Comparison of ENCODE assay signal across 8 cellular contexts in genomic region chr17:28662527-28662829, GRCh38. TPM values are rescaled to one million over a fixed set of nuclear protein-coding genes. Genes with fewer than 3 reads are reported as not detected.
A peak's percentile ranks its signal among the peaks of the same experiment; 100 is the strongest.
DNase-seq lines count a peak whose midpoint lies in the region; ATAC-seq and TF ChIP-seq lines count a peak whose summit lies in the region.

No MANE protein-coding gene starts in this region.

- POLR2A ChIA-PET in OCI-LY7 (lab: Charles Lee): interaction anchor here (0.9 to 3.1 kb wide), 8 partner anchors 11 to 58 kb away, joined by 3 to 17 read pairs (median 3); partner anchors contain the start of genes BLTP2, PROCA1 and RPL23A

- H4K20me1 ChIP-seq in OCI-LY7 (ENCODE audit: insufficient read depth, low read length): peaks cover 3% of the 10 kb centered on the region; the same call in 1 of the 2 replicates

- ATAC-seq in left colon: no peak

- peaks cover 22% of the 10 kb centered on the region for H3K4me1 ChIP-seq in OCI-LY7 (ENCODE audit: insufficient read depth, low read length, poor library complexity, severe bottlenecking)
- peaks cover 8% of the 10 kb centered on the region for H3K4me1 ChIP-seq in prostate gland (replicated peaks)

- H3K9me3 ChIP-seq in OCI-LY7 (ENCODE audit: low read length): no peaks in the 10 kb centered on the region; the same call in 1 of the 2 replicates
- H3K9me3 ChIP-seq in prostate gland: no peaks in the 10 kb centered on the region

- H3K9me2 ChIP-seq in OCI-LY7 (ENCODE audit: insufficient read depth, low read length): no peaks in the 10 kb centered on the region

- intact Hi-C loops in OCI-LY7 (cut with micrococcal nuclease; ENCODE audit: unreplicated experiment) (no loop called here), prostate gland (cut with DNase I) (loop anchor here (2.0 to 5.0 kb wide), 2 partner anchors 18 to 50 kb away; partner anchors contain the start of genes BLTP2 and PROCA1), left colon (cut with DNase I, micrococcal nuclease) (no loop called here)

- no peak for TF ChIP-seq POLR2A in prostate gland (IDR thresholded peaks at IDR 0.05)

- H2AFZ ChIP-seq in OCI-LY7 (ENCODE audit: low read length): peak overlapping the region; percentile 85

- H3K27ac ChIP-seq in OCI-LY7 (ENCODE audit: low read depth, low read length, poor library complexity, severe bottlenecking) (peak overlapping the region; percentile 88), epithelial cell of prostate (peak overlapping the region; percentile 92), prostate gland (peak overlapping the region; percentile 98 to 99)

- CTCF ChIA-PET in OCI-LY7 (lab: Charles Lee; ENCODE audit: unreplicated experiment): interaction anchor here (0.6 to 1.9 kb wide), 2 partner anchors 18 to 120 kb away, joined by 3 to 13 read pairs; partner anchors contain the start of gene BLTP2

- H3K4me3 ChIP-seq in GM08714 (ENCODE audit: low read length) (peak overlapping the region; percentile 76), OCI-LY7 (ENCODE audit: low read depth, low read length, poor library complexity, severe bottlenecking) (peak overlapping the region; percentile 95), prostate gland (peak overlapping the region; percentile 78 to 84)

- H3K36me3 ChIP-seq in OCI-LY7 (ENCODE audit: insufficient read depth, low read length) (peaks cover 52% of the 10 kb centered on the region), prostate gland (peaks cover 0 to 6% of the 10 kb centered on the region in 2 donors)

- TSS peak; percentile 70 for BruUV-seq in OCI-LY7 (replicated peaks; lab: Mats Ljungman, UMichigan)

- peaks cover 63% of the 10 kb centered on the region for H3K79me2 ChIP-seq in OCI-LY7 (ENCODE audit: insufficient read depth, low read depth, low read length)

- TF ChIP-seq CTCF in OCI-LY7 (conservative IDR thresholded peaks at IDR 0.05; ENCODE audit: low read length): no peak
- no peak for TF ChIP-seq CTCF in prostate gland (IDR thresholded peaks at IDR 0.05)

- DNase-seq in OCI-LY7 (ENCODE audit: low spot score): no peak
- no peak for DNase-seq in epithelial cell of prostate (ENCODE audit: low read depth, low spot score)
- no peak for DNase-seq in prostate gland (ENCODE audit: low spot score)
- DNase-seq in germinal center (ENCODE audit: low spot score): no peak
- no peak for DNase-seq in left colon
- no peak for DNase-seq in stimulated activated CD4-positive, alpha-beta T cell treated with anti-CD3 and anti-CD28 coated beads, Interleukin-2, amount 100 ng/mL, for 24 hours
- no peak for DNase-seq in HT-29 (ENCODE audit: low spot score)

- H3K27me3 ChIP-seq in prostate gland (replicated peaks; ENCODE audit: insufficient read depth): no peaks in the 10 kb centered on the region

- 0% methylated on average over 10 of the region's 10 CpGs for WGBS in prostate gland

- H3K4me2 ChIP-seq in OCI-LY7 (ENCODE audit: low read length): peak overlapping the region; percentile 84

RNA-seq across cellular contexts. Expression of gene SUPT6H, which starts 0.5 kb away (rescaled TPM):
- 32.1 and 33.7 TPM in 2 replicates for total RNA-seq in OCI-LY7 (2014; rRNA removed; shearing (Covaris generic))
- total RNA-seq in OCI-LY7 (2022) (70.4 and 76.5 TPM in 2 replicates), prostate gland (100 to 1,000 TPM in 1 of 2 donors, 10 to 100 TPM in 1; 52.7 to 138 TPM), left colon (10 to 100 TPM; 43.8 to 50.5 TPM)
- total RNA-seq in HT-29 (2014; rRNA removed; shearing (Covaris generic)): 48.1 and 57.9 TPM in 2 replicates

RNA-seq across cellular contexts. Expression of gene SDF2, which starts 0.8 kb away (rescaled TPM):
- 31.2 and 31.8 TPM in 2 replicates for total RNA-seq in OCI-LY7 (2014; rRNA removed; shearing (Covaris generic))
- total RNA-seq in OCI-LY7 (2022): 32.9 and 38.6 TPM in 2 replicates
- 10 to 100 TPM; 53.3 to 80.1 TPM for total RNA-seq in prostate gland
- 10 to 100 TPM; 51.1 to 52.3 TPM for total RNA-seq in left colon
- total RNA-seq in HT-29 (2014; rRNA removed; shearing (Covaris generic)): 50.7 and 52.6 TPM in 2 replicates

RNA-seq across cellular contexts. Expression of gene BLTP2, which starts 17.5 kb away (rescaled TPM):
- 147 and 151 TPM in 2 replicates for total RNA-seq in OCI-LY7 (2014; rRNA removed; shearing (Covaris generic))
- 177 and 185 TPM in 2 replicates for total RNA-seq in OCI-LY7 (2022)
- 10 to 100 TPM; 42.2 to 94.2 TPM for total RNA-seq in prostate gland
- total RNA-seq in left colon: 100 to 1,000 TPM; 129 to 135 TPM
- 127 and 129 TPM in 2 replicates for total RNA-seq in HT-29 (2014; rRNA removed; shearing (Covaris generic))

RNA-seq across cellular contexts. Expression of gene RSKR, which starts 48.5 kb away (rescaled TPM):
- total RNA-seq in OCI-LY7 (2014; rRNA removed; shearing (Covaris generic)): 24.7 and 30.4 TPM in 2 replicates
- total RNA-seq in OCI-LY7 (2022) (59.6 and 66.2 TPM in 2 replicates), prostate gland (10 to 100 TPM in 1 of 2 donors, 1 to 10 TPM in 1; 5.0 to 32.1 TPM), left colon (10 to 100 TPM; 10.2 to 13.5 TPM)
- total RNA-seq in HT-29 (2014; rRNA removed; shearing (Covaris generic)): 11.1 and 12.1 TPM in 2 replicates

RNA-seq across cellular contexts. Expression of gene PROCA1, which starts 49.2 kb away (rescaled TPM):
- 4.5 and 11.3 TPM in 2 replicates for total RNA-seq in OCI-LY7 (2014; rRNA removed; shearing (Covaris generic))
- 4.6 and 5.9 TPM in 2 replicates for total RNA-seq in OCI-LY7 (2022)
- total RNA-seq in prostate gland: 1 to 10 TPM; 1.9 to 9.4 TPM
- 1 to 10 TPM; 1.4 to 1.8 TPM for total RNA-seq in left colon
- 1.7 and 3.8 TPM in 2 replicates for total RNA-seq in HT-29 (2014; rRNA removed; shearing (Covaris generic))
